8 cellular contexts compared by ENCODE assay signal in the genomic region with DNA sequence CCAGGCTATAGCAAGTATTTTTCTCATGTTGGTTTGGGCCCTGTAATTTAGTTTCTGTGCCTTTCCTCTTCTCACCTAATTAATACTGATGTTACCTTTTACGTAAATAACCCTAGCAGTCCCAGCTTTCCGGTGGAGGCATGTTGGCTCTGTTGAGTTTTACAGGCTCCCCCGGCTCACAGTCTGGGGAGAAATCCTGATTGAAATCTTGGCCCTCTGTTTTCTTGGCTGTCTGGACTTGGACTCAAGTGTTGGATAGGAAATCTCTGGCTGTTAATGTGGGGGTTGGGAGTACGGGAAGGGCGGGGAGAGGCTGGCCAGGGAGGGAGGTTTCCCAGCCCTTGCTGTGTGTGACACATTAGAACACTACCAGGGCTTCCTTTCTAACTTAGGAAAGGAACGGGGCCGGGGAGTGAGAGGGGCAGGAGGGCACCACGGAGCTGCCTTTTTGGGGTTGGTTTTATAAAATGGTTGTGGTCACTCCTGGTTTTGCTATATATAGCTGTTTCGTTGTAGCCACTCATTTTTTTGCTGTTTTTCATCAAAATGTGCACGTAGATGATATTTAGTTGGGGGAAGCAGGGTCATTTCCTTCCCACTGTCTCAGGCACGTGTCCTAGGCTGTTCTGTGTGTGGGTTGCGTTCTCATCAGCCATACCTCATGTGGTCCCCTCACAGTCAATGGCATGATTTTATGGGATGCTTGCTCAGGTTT. TPM values are rescaled to one million over a fixed set of nuclear protein-coding genes. Genes with fewer than 3 reads are reported as not detected.
DNase-seq lines count a peak whose midpoint lies in the region; ATAC-seq and TF ChIP-seq lines count a peak whose summit lies in the region.

No MANE protein-coding gene starts in this region.

- no peaks in the 10 kb centered on the region for H3K36me3 ChIP-seq in thymus (ENCODE audit: control insufficient read depth, insufficient read depth)

- WGBS in thymus: 37% methylated on average over 12 of the region's 12 CpGs

- TF ChIP-seq CTCF in astrocyte of the cerebellum (IDR thresholded peaks at IDR 0.05; ENCODE audit: low read depth, low read length, missing control alignments): no peak

- H3K27ac ChIP-seq in thymus (ENCODE audit: low read depth): peak overlapping the region; percentile 21

- no peaks in the 10 kb centered on the region for H3K4me1 ChIP-seq in thymus (ENCODE audit: control insufficient read depth, insufficient read depth, low read length)

- peak; percentile 35 for ATAC-seq in GM18502 (IDR thresholded peaks at IDR 0.05; ENCODE audit: poor library complexity, unreplicated experiment)
- peak; percentile 45 for ATAC-seq in HG03378 (IDR thresholded peaks at IDR 0.05; ENCODE audit: unreplicated experiment)
- no peak for ATAC-seq in HG02840 (IDR thresholded peaks at IDR 0.05; ENCODE audit: low FRiP score, unreplicated experiment)
- ATAC-seq in GM18505 (IDR thresholded peaks at IDR 0.05; ENCODE audit: unreplicated experiment): no peak

- no peaks in the 10 kb centered on the region for H3K27me3 ChIP-seq in thymus (ENCODE audit: control insufficient read depth, insufficient read depth)

- in situ Hi-C loops in astrocyte of the cerebellum (cut with HindIII; ENCODE audit: low sequenced_read_pairs): no loop called here

- H3K9me3 ChIP-seq in thymus (ENCODE audit: control insufficient read depth): no peaks in the 10 kb centered on the region

- DNase-seq in astrocyte of the cerebellum (ENCODE audit: low read depth) (peak; percentile 72), kidney tubule cell (ENCODE audit: low spot score) (peak; percentile 67)
- DNase-seq in stimulated activated CD4-positive, alpha-beta T cell treated with anti-CD3 and anti-CD28 coated beads, Interleukin-12 subunit alpha, Interleukin-12 subunit beta, amount 100 ng/mL, for 4 hours: no peak

- no peak for TF ChIP-seq POLR2A in GM18505 (IDR thresholded peaks at IDR 0.05; ENCODE audit: borderline replicate concordance, extremely low read depth, insufficient read depth, insufficient read length)

- H3K4me3 ChIP-seq in astrocyte of the cerebellum (ENCODE audit: low read depth, low read length) (peak overlapping the region; percentile 15), thymus (ENCODE audit: low read length) (no peak overlapping the region)

RNA-seq across cellular contexts. Expression of gene TRIO, which starts 10.9 kb away (rescaled TPM):
- polyA plus RNA-seq in thymus: 52.1 TPM

Comparison
In these comparisons a context has a peak if more than half of its experiments do, and no peak if none do; other contexts are left out.
1. ATAC-seq: peak in GM18502 (single experiment) and HG03378 (single experiment); none in HG02840 (single experiment) and GM18505 (single experiment).